ENCODE assay signal across 33 cellular contexts in genomic region chr12:107718606-107719005, GRCh38. TPM values are rescaled to one million over a fixed set of nuclear protein-coding genes. Genes with fewer than 3 reads are reported as not detected.
"Had no signal": no experiment of that assay in that cellular context is flagged by ENCODE, and none has a peak within 500 bp of the region (broad histone marks: within the 10 kb centered on the region; RNA-seq: fewer than 3 reads in every experiment).

No MANE protein-coding gene starts in this region.

- H3K4me3 Mint-ChIP-seq: effector memory CD8-positive, alpha-beta T cell; natural killer cell treated with Interleukin-12 subunit alpha and Interleukin-12 subunit beta and Interleukin-15 and Interleukin-18, amount 100 ng/mL, for 72 hours had no signal

- H3K9me3 Mint-ChIP-seq: effector memory CD8-positive, alpha-beta T cell; natural killer cell treated with Interleukin-12 subunit alpha and Interleukin-12 subunit beta and Interleukin-15 and Interleukin-18, amount 100 ng/mL, for 72 hours had no signal

- H3K4me3 ChIP-seq: body of pancreas, coronary artery, gastrocnemius medialis, left lung, lower lobe of right lung, right lobe of liver, skin epidermis, testis, transverse colon had no signal

- H3K27me3 ChIP-seq: body of pancreas, gastrocnemius medialis, left lung, right lobe of liver, testis, transverse colon had no signal

- H3K27ac Mint-ChIP-seq: effector memory CD8-positive, alpha-beta T cell; natural killer cell treated with Interleukin-12 subunit alpha and Interleukin-12 subunit beta and Interleukin-15 and Interleukin-18, amount 100 ng/mL, for 72 hours; progenitor cell of endocrine pancreas had no signal

- FAIRE-seq: islet of Langerhans had no signal

- DNase-seq: activated CD4-positive, alpha-beta T cell treated with anti-CD3 and anti-CD28 coated beads for 4 hours; activated CD4-positive, alpha-beta T cell treated with anti-CD3 and anti-CD28 coated beads, Interleukin-2, amount 50 U/mL, for 48 hours; activated CD4-positive, CD25-positive, alpha-beta regulatory T cell; activated CD8-positive, alpha-beta memory T cell treated with anti-CD3 and anti-CD28 coated beads, Interleukin-2, amount 50 U/mL, for 48 hours; activated gamma-delta T cell; activated naive CD4-positive, alpha-beta T cell treated with anti-CD3 and anti-CD28 coated beads, Interleukin-2, amount 50 U/mL, for 16 hours; aorta; body of pancreas; effector memory CD8-positive, alpha-beta T cell; erythroblast; gastrocnemius medialis; glutamatergic neuron; left lung; lower lobe of right lung; mesendoderm; right lobe of liver; stimulated activated CD4-positive, alpha-beta T cell treated with anti-CD3 and anti-CD28 coated beads, Interleukin-4, amount 100 ng/mL, for 4 hours; stimulated activated CD8-positive, alpha-beta memory T cell treated with anti-CD3 and anti-CD28 coated beads, Interleukin-4, amount 100 ng/mL, for 48 hours; stimulated activated naive CD4-positive, alpha-beta T cell; testis; transverse colon had no signal

- H3K27me3 Mint-ChIP-seq: effector memory CD8-positive, alpha-beta T cell; natural killer cell treated with Interleukin-12 subunit alpha and Interleukin-12 subunit beta and Interleukin-15 and Interleukin-18, amount 100 ng/mL, for 72 hours; progenitor cell of endocrine pancreas had no signal

- ATAC-seq: body of pancreas; effector memory CD8-positive, alpha-beta T cell; gastrocnemius medialis; left lung; lower lobe of right lung; right lobe of liver had no signal

RNA-seq across cellular contexts. Expression of gene ASCL4, which starts 55.9 kb away (rescaled TPM):
- total RNA-seq: aorta; body of pancreas; cardiac septum; cerebellum; gastrocnemius medialis; left lung; lower lobe of right lung; mononuclear cell; natural killer cell treated with Interleukin-12 subunit alpha and Interleukin-12 subunit beta and Interleukin-15 and Interleukin-18, amount 100 ng/mL, for 72 hours; omental fat pad; progenitor cell of endocrine pancreas; renal cortical epithelial cell; right lobe of liver; transverse colon; urinary bladder had no signal
- polyA plus RNA-seq: adipose tissue, aorta, urinary bladder had no signal
